14 cellular contexts compared by ENCODE assay signal in genomic region chr1:10607228-10607627, GRCh38.
DNase-seq lines count a peak whose midpoint lies in the region; TF ChIP-seq lines count a peak whose summit lies in the region.
"Had no signal": no experiment of that assay in that cellular context is flagged by ENCODE, and none has a peak within 500 bp of the region (broad histone marks: within the 10 kb centered on the region; RNA-seq: fewer than 3 reads in every experiment).

No MANE protein-coding gene starts in this region.

- no peak overlapping the region for H3K4me3 Mint-ChIP-seq in activated CD4-positive, alpha-beta memory T cell treated with anti-CD3 and anti-CD28 coated beads for 36 hours
- H3K4me3 Mint-ChIP-seq: CD14-positive monocyte; CD8-positive, alpha-beta T cell; IgD-negative memory B cell had no signal

- DNase-seq in SK-N-MC (ENCODE audit: low read depth, low spot score) (no peak), fibroblast of lung (ENCODE audit: low read depth in 2 of 2) (peak; percentile 20 to 82), skeletal muscle cell (ENCODE audit: low read depth) (peak; percentile 15), spleen (no peak)
- no peak for DNase-seq in activated CD4-positive, alpha-beta memory T cell treated with anti-CD3 and anti-CD28 coated beads for 36 hours
- DNase-seq in activated CD4-positive, alpha-beta T cell treated with anti-CD3 and anti-CD28 coated beads for 4 hours, result no peak
- DNase-seq: CD8-positive, alpha-beta T cell; COR-L47; DND-41; GDM1 had no signal

- H3K4me3 ChIP-seq in HEK293 (ENCODE audit: low read depth, low read length) (no peak overlapping the region), SK-N-MC (no peak overlapping the region), fibroblast of lung (replicated peaks in 1 of 4; ENCODE audit: control extremely low read depth in 1 of 4, insufficient read depth in 1 of 4, low read depth in 3 of 4, low read length in 4 of 4) (no peak overlapping the region), skeletal muscle cell (ENCODE audit: low read depth, low read length) (no peak overlapping the region), spleen (no peak overlapping the region)
- H3K4me3 ChIP-seq: A549 had no signal

- H3K4me1 ChIP-seq in HEK293 (ENCODE audit: control insufficient read depth, insufficient read depth, low read length) (no peaks in the 10 kb centered on the region), fibroblast of lung (ENCODE audit: control insufficient read depth, extremely low read depth, insufficient read depth, low read length) (no peaks in the 10 kb centered on the region), spleen (no peaks in the 10 kb centered on the region)
- H3K4me1 ChIP-seq: A549 had no signal

- CTCF ChIA-PET in HEK293 (lab: Yijun Ruan, JAX), result interaction anchor here (1.3 to 1.4 kb wide), 2 partner anchors 17 to 100 kb away, joined by 3 read pairs; no protein-coding TSS in a partner anchor
- CTCF ChIA-PET in activated CD4-positive, alpha-beta memory T cell treated with anti-CD3 and anti-CD28 coated beads for 36 hours (lab: Charles Lee), result interaction anchor here (0.8 kb wide), 1 partner anchor 112 kb away, joined by 3 read pairs; no protein-coding TSS in a partner anchor

- POLR2A ChIA-PET in HEK293 (lab: Yijun Ruan, JAX), result no interaction called here
- POLR2A ChIA-PET in activated CD4-positive, alpha-beta memory T cell treated with anti-CD3 and anti-CD28 coated beads for 36 hours (lab: Charles Lee), result no interaction called here

- TF ChIP-seq CTCF in HEK293 (tag by site-specific recombination; IDR thresholded peaks at IDR 0.05) (no peak), fibroblast of lung (conservative IDR thresholded peaks at IDR 0.05 in 1 of 2, IDR thresholded peaks at IDR 0.05 in 1 of 2; ENCODE audit: low read depth in 1 of 2, low read length in 2 of 2) (no peak), spleen (IDR thresholded peaks at IDR 0.05 in 8 of 11, conservative IDR thresholded peaks at IDR 0.05 in 3 of 11) (no peak)

- no peaks in the 10 kb centered on the region for H3K36me3 ChIP-seq in HEK293 (ENCODE audit: control insufficient read depth in 2 of 2, insufficient read depth in 1 of 2, low read length in 2 of 2)
- no peaks in the 10 kb centered on the region for H3K36me3 ChIP-seq in SK-N-MC (ENCODE audit: insufficient read depth, low read length)
- H3K36me3 ChIP-seq in fibroblast of lung (ENCODE audit: control insufficient read depth, insufficient read depth, low read length), result no peaks in the 10 kb centered on the region
- H3K36me3 ChIP-seq in spleen, result peaks cover 0 to 35% (median 0%) of the 10 kb centered on the region in 6 donors

- no peak overlapping the region for H3K27ac ChIP-seq in HEK293 (ENCODE audit: extremely low read depth, low read depth, low read length)
- H3K27ac ChIP-seq in SK-N-MC, result peak overlapping the region; percentile 35
- no peak overlapping the region for H3K27ac ChIP-seq in fibroblast of lung (ENCODE audit: insufficient read depth, low read length)
- H3K27ac ChIP-seq in spleen, result no peak overlapping the region
- H3K27ac ChIP-seq: A549 had no signal

- no peak overlapping the region for H3K4me2 ChIP-seq in fibroblast of lung (ENCODE audit: extremely low read depth, insufficient read depth, low read length)
- H3K4me2 ChIP-seq: A549 had no signal

- H2AFZ ChIP-seq in fibroblast of lung (ENCODE audit: low read length), result no peak overlapping the region

- H3K9me3 ChIP-seq in HEK293 (ENCODE audit: control insufficient read depth, insufficient read depth, low read depth, low read length) (no peaks in the 10 kb centered on the region), SK-N-MC (ENCODE audit: low read depth, low read length) (no peaks in the 10 kb centered on the region), fibroblast of lung (ENCODE audit: control insufficient read depth, insufficient read depth, low read depth, low read length) (no peaks in the 10 kb centered on the region), spleen (no peaks in the 10 kb centered on the region)
- H3K9me3 ChIP-seq: A549 had no signal

- H3K36me3 Mint-ChIP-seq in activated CD4-positive, alpha-beta memory T cell treated with anti-CD3 and anti-CD28 coated beads for 36 hours, result no peaks in the 10 kb centered on the region

- H3K4me1 Mint-ChIP-seq in activated CD4-positive, alpha-beta memory T cell treated with anti-CD3 and anti-CD28 coated beads for 36 hours (ENCODE audit: low read depth), result no peaks in the 10 kb centered on the region

- H3K9me3 Mint-ChIP-seq in activated CD4-positive, alpha-beta memory T cell treated with anti-CD3 and anti-CD28 coated beads for 36 hours, result no peaks in the 10 kb centered on the region
- H3K9me3 Mint-ChIP-seq: CD14-positive monocyte; CD8-positive, alpha-beta T cell; IgD-negative memory B cell had no signal

- no peak for TF ChIP-seq POLR2A in spleen (IDR thresholded peaks at IDR 0.05)

- H3K27me3 ChIP-seq in fibroblast of lung (ENCODE audit: control insufficient read depth, insufficient read depth, low read length) (no peaks in the 10 kb centered on the region), spleen (replicated peaks in 1 of 7) (no peaks in the 10 kb centered on the region)

- WGBS in spleen, 5 donors, result 95 to 98% (median 96%) methylated on average over 3 of the region's 3 CpGs

- H3K27ac Mint-ChIP-seq in activated CD4-positive, alpha-beta memory T cell treated with anti-CD3 and anti-CD28 coated beads for 36 hours, result no peak overlapping the region
- H3K27ac Mint-ChIP-seq: CD14-positive monocyte; CD8-positive, alpha-beta T cell had no signal

- intact Hi-C loops in activated CD4-positive, alpha-beta memory T cell treated with anti-CD3 and anti-CD28 coated beads for 36 hours (cut with micrococcal nuclease), result no loop called here
- intact Hi-C loops in spleen (cut with DNase I; ENCODE audit: low total_unique reads), result no loop called here

- H3K79me2 ChIP-seq in fibroblast of lung (ENCODE audit: control insufficient read depth, insufficient read depth, low read length), result no peaks in the 10 kb centered on the region

- no peaks in the 10 kb centered on the region for H3K27me3 Mint-ChIP-seq in activated CD4-positive, alpha-beta memory T cell treated with anti-CD3 and anti-CD28 coated beads for 36 hours
- H3K27me3 Mint-ChIP-seq: IgD-negative memory B cell had no signal

- H4K20me1 ChIP-seq in fibroblast of lung (ENCODE audit: control insufficient read depth, extremely low read depth, insufficient read depth, low read length), result no peaks in the 10 kb centered on the region

- H3K9ac ChIP-seq in SK-N-MC (ENCODE audit: insufficient read length), result no peak overlapping the region
- H3K9ac ChIP-seq in fibroblast of lung (ENCODE audit: insufficient read depth, low read length), result no peak overlapping the region

TF ChIP-seq in HEK293, 187 proteins besides CTCF, POLR2A, EP300 and RAD21 (continues in another document):
- TF ChIP-seq ZIC2 (tag by site-specific recombination; IDR thresholded peaks at IDR 0.05) (no peak), MZF1 (tag by site-specific recombination; IDR thresholded peaks at IDR 0.05; ENCODE audit: borderline replicate concordance) (peak; percentile 79; the same call in 1 of the 2 replicates), IKZF3 (tag by site-specific recombination; IDR thresholded peaks at IDR 0.05) (no peak), PRDM6 (tag by site-specific recombination; IDR thresholded peaks at IDR 0.05) (peak; percentile 56), HOXA7 (CRISPR knock-in tag; IDR thresholded peaks at IDR 0.05; ENCODE audit: borderline replicate concordance) (no peak), ZNF510 (tag by site-specific recombination; IDR thresholded peaks at IDR 0.05; ENCODE audit: insufficient replicate concordance) (no peak), ZBTB48 (tag by site-specific recombination; IDR thresholded peaks at IDR 0.05) (no peak), ZNF391 (tag by site-specific recombination; IDR thresholded peaks at IDR 0.05; ENCODE audit: borderline replicate concordance, low read depth) (no peak), ZNF146 (tag by site-specific recombination; IDR thresholded peaks at IDR 0.05) (no peak), ZXDB (tag by site-specific recombination; IDR thresholded peaks at IDR 0.05) (no peak), ZNF529 (tag by site-specific recombination; IDR thresholded peaks at IDR 0.05; ENCODE audit: insufficient replicate concordance) (no peak), ZNF654 (tag by site-specific recombination; IDR thresholded peaks at IDR 0.05; ENCODE audit: low read depth) (no peak), ZNF311 (tag by site-specific recombination; IDR thresholded peaks at IDR 0.05; ENCODE audit: borderline replicate concordance) (no peak), ZNF645 (tag by site-specific recombination; IDR thresholded peaks at IDR 0.05) (no peak), ZBTB1 (tag by site-specific recombination; IDR thresholded peaks at IDR 0.05) (no peak), OSR2 (tag by site-specific recombination; IDR thresholded peaks at IDR 0.05) (peak; percentile 49; the same call in 1 of the 2 replicates), ZBTB21 (tag by site-specific recombination; IDR thresholded peaks at IDR 0.05) (no peak), BCL11B (tag by site-specific recombination; IDR thresholded peaks at IDR 0.05; ENCODE audit: low read depth) (no peak), ZNF10 (tag by site-specific recombination; IDR thresholded peaks at IDR 0.05) (0 out of 2 replicates have a peak, but pooled peaks have one; percentile 13), ZNF211 (tag by site-specific recombination; IDR thresholded peaks at IDR 0.05; ENCODE audit: low read depth) (no peak)

Comparison
In these comparisons a context has a peak if more than half of its experiments do, and no peak if none do; other contexts are left out.
1. DNase-seq: peak in fibroblast of lung (2 of 2) and skeletal muscle cell (single experiment); none in SK-N-MC (single experiment), activated CD4-positive, alpha-beta memory T cell treated with anti-CD3 and anti-CD28 coated beads for 36 hours (single experiment), spleen (single experiment) and activated CD4-positive, alpha-beta T cell treated with anti-CD3 and anti-CD28 coated beads for 4 hours (0 of 2).